In the genomic region with DNA sequence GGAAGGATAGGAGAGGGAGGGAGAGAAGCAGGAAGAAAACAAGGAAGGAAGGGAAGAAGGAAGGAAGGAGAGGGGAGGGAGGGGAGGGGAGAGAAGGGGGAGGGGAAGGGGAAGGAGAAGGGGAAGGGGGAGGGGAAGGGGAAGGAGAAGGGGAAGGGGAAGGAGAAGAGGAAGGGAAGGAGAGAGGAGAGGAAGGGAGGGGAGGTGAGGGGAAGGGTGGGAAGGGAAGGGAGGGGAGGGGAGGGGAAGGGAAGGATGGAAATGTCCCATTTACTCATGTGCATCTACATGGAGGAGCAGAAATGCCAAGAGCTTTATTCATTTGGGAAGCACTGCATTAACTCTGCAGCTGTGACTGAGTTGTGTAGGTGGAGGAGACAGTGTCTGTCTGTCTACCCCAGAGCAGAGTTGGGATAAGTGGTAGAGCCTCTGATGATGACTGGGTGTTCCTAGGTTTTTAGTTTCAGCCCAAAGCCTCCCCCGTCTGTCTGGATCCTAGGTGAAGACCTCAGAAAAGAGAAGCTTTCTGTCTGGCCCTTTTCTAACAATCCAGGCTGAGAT, we compare ENCODE assay signal across 17 cellular contexts.
DNase-seq lines count a peak whose midpoint lies in the region; ATAC-seq and TF ChIP-seq lines count a peak whose summit lies in the region.
"Had no signal": no experiment of that assay in that cellular context is flagged by ENCODE, and none has a peak within 500 bp of the region (broad histone marks: within the 10 kb centered on the region; RNA-seq: fewer than 3 reads in every experiment).

No MANE protein-coding gene starts in this region.

- H2BK5ac ChIP-seq in H9 (ENCODE audit: insufficient read length, low read length), result no peak overlapping the region

- no peak overlapping the region for H3K4me3 ChIP-seq in adipocyte (ENCODE audit: low read length)
- no peak overlapping the region for H3K4me3 ChIP-seq in left lung
- no peak overlapping the region for H3K4me3 ChIP-seq in smooth muscle cell
- H3K4me3 ChIP-seq: BLaER1, HAP-1, left ventricle myocardium inferior, thyroid gland had no signal

- no peak overlapping the region for H3K56ac ChIP-seq in H9 (ENCODE audit: insufficient read length, low read depth, low read length)

- no peak overlapping the region for H3K23ac ChIP-seq in H9 (ENCODE audit: insufficient read length, low read depth, low read length)

- H4K8ac ChIP-seq in H9 (replicated peaks; ENCODE audit: insufficient read length, low read depth, low read length), result no peak overlapping the region

- H3K4me1 ChIP-seq in adipocyte (ENCODE audit: control insufficient read depth, insufficient read depth, low read length), result peaks cover 59% of the 10 kb centered on the region
- H3K4me1 ChIP-seq in left lung, result peaks cover 6 to 11% of the 10 kb centered on the region in 2 donors
- H3K4me1 ChIP-seq in smooth muscle cell (ENCODE audit: low read depth), result peaks cover 11% of the 10 kb centered on the region
- no peaks in the 10 kb centered on the region for H3K4me1 ChIP-seq in H9 (ENCODE audit: insufficient read depth, low read length)
- H3K4me1 ChIP-seq: HAP-1 had no signal

- H3K79me2 ChIP-seq in smooth muscle cell (ENCODE audit: low read depth) (peaks cover 4% of the 10 kb centered on the region), H9 (ENCODE audit: insufficient read depth, low read length) (no peaks in the 10 kb centered on the region)

- H3K9me3 ChIP-seq in adipocyte (ENCODE audit: control insufficient read depth, low read length) (no peaks in the 10 kb centered on the region), left lung (no peaks in the 10 kb centered on the region), smooth muscle cell (replicated peaks; ENCODE audit: low read depth) (no peaks in the 10 kb centered on the region), H9 (ENCODE audit: control insufficient read depth, low read depth, low read length) (no peaks in the 10 kb centered on the region)
- H3K9me3 ChIP-seq: HAP-1, left ventricle myocardium inferior, thyroid gland had no signal

- H3K4me2 ChIP-seq in smooth muscle cell, result peak overlapping the region; percentile 16
- H3K4me2 ChIP-seq in H9 (ENCODE audit: insufficient read depth, insufficient read length, low read length), result no peak overlapping the region

- H3K27ac Mint-ChIP-seq in H9, result no peak overlapping the region
- H3K27ac Mint-ChIP-seq: naive B cell; T-helper 1 cell treated with Interleukin-12 subunit alpha and Interleukin-12 subunit beta and Interleukin-4 antibody, amounts not matched to agents 30 μg/mL and 1 μg/mL, for 36 hours had no signal

- peaks cover 2% of the 10 kb centered on the region; the same call in 1 of the 2 replicates for H3K27me3 Mint-ChIP-seq in H9 (ENCODE audit: low read depth)

- no peak overlapping the region for H3K14ac ChIP-seq in H9 (ENCODE audit: insufficient read depth, low read length)

- H3K4ac ChIP-seq in H9 (ENCODE audit: low read depth, low read length), result no peak overlapping the region

- H3K27ac ChIP-seq in left lung (peak overlapping the region; percentile 41 to 76), smooth muscle cell (ENCODE audit: low read depth) (peak overlapping the region; percentile 96), H9 (ENCODE audit: insufficient read length, low read depth, low read length) (no peak overlapping the region)
- H3K27ac ChIP-seq: BLaER1, left ventricle myocardium inferior, thyroid gland had no signal

- no peak overlapping the region for H2AFZ ChIP-seq in smooth muscle cell (ENCODE audit: low read depth)
- H2AFZ ChIP-seq in H9 (ENCODE audit: low read length), result no peak overlapping the region

- H3K36me3 ChIP-seq in adipocyte (ENCODE audit: control insufficient read depth, insufficient read depth, low read length, severe bottlenecking) (no peaks in the 10 kb centered on the region), left lung (no peaks in the 10 kb centered on the region), smooth muscle cell (ENCODE audit: low read depth) (no peaks in the 10 kb centered on the region)
- H3K36me3 ChIP-seq: BLaER1, HAP-1, left ventricle myocardium inferior, thyroid gland had no signal

- no peak overlapping the region for H4K91ac ChIP-seq in H9 (ENCODE audit: insufficient read length, low read depth, low read length)

- peaks cover 0 to 7% of the 10 kb centered on the region in 2 experiments; a peak in 2 of 4 replicates for H3K4me1 Mint-ChIP-seq in H9
- H3K4me1 Mint-ChIP-seq: naive B cell had no signal

- WGBS in smooth muscle cell (ENCODE audit: low lambda C conversion rate), result 0% methylated on average over 1 of the region's 1 CpG
- no CpG with 5 or more reads among the region's 1 CpG for WGBS in H9 (ENCODE audit: extremely low coverage, insufficient read length, low lambda C conversion rate)

- peaks cover 32% of the 10 kb centered on the region for H3F3A ChIP-seq in smooth muscle cell (ENCODE audit: low read depth)

- H4K5ac ChIP-seq in H9 (ENCODE audit: insufficient read length, low read depth, low read length), result no peak overlapping the region

- H2BK20ac ChIP-seq in H9 (ENCODE audit: low read depth, low read length, poor library complexity, severe bottlenecking), result no peak overlapping the region

- H2AK5ac ChIP-seq in H9 (ENCODE audit: insufficient read length, low read length), result no peak overlapping the region

- no peak overlapping the region for H3K4me3 Mint-ChIP-seq in H9
- H3K4me3 Mint-ChIP-seq: naive B cell; T-helper 1 cell treated with Interleukin-12 subunit alpha and Interleukin-12 subunit beta and Interleukin-4 antibody, amounts not matched to agents 30 μg/mL and 1 μg/mL, for 36 hours had no signal

- H3K23me2 ChIP-seq in H9 (ENCODE audit: insufficient read length, low read depth, low read length, poor library complexity, severe bottlenecking), result no peaks in the 10 kb centered on the region

- H3T11ph ChIP-seq in H9 (ENCODE audit: low read length), result no peak overlapping the region

- DNase-seq in GM03348 (ENCODE audit: low spot score) (peak; percentile 36), adipocyte (ENCODE audit: low read depth) (peak; percentile 52), left lung (no peak), smooth muscle cell (lab: John Stamatoyannopoulos, UW; ENCODE audit: unreplicated experiment) (no peak), left lobe of liver (ENCODE audit: low spot score) (no peak), H9 (no peak)
- DNase-seq: left ventricle myocardium inferior; naive B cell; NCI-H446; stimulated activated CD4-positive, alpha-beta T cell treated with anti-CD3 and anti-CD28 coated beads, Interleukin-12 subunit alpha, Interleukin-12 subunit beta, amount 100 ng/mL, for 4 hours; thyroid gland had no signal

- H3K27me3 ChIP-seq in adipocyte (replicated peaks; ENCODE audit: control insufficient read depth, insufficient read depth, low read length) (no peaks in the 10 kb centered on the region), left lung (peaks cover 0 to 22% of the 10 kb centered on the region in 2 donors), smooth muscle cell (ENCODE audit: low read depth) (no peaks in the 10 kb centered on the region), H9 (ENCODE audit: insufficient read depth, low read length) (no peaks in the 10 kb centered on the region)
- H3K27me3 ChIP-seq: BLaER1, thyroid gland had no signal

- TF ChIP-seq CTCF in left lung (IDR thresholded peaks at IDR 0.05) (no peak), smooth muscle cell (IDR thresholded peaks at IDR 0.05; ENCODE audit: borderline replicate concordance, insufficient read depth, poor library complexity, severe bottlenecking) (no peak), H9 (conservative IDR thresholded peaks at IDR 0.05) (no peak)

- intact Hi-C loops in left lung (cut with DNase I), result no loop called here

- no peak overlapping the region for H2BK15ac ChIP-seq in H9 (ENCODE audit: low read depth, low read length)

- H4K20me1 ChIP-seq in smooth muscle cell (ENCODE audit: low read depth) (no peaks in the 10 kb centered on the region), H9 (ENCODE audit: control insufficient read depth, insufficient read depth, insufficient read length) (no peaks in the 10 kb centered on the region)
- H4K20me1 ChIP-seq: BLaER1 had no signal

- no peak overlapping the region for H2BK12ac ChIP-seq in H9 (ENCODE audit: insufficient read length, low read depth, low read length)

- H3K18ac ChIP-seq in H9 (ENCODE audit: insufficient read length, low read depth, low read length), result no peak overlapping the region

- H2BK120ac ChIP-seq in H9 (ENCODE audit: low read depth, low read length, poor library complexity, severe bottlenecking), result no peak overlapping the region

- no peaks in the 10 kb centered on the region for H3K36me3 Mint-ChIP-seq in H9 (ENCODE audit: insufficient read depth in 1 of 3, low read depth in 3 of 3)
- H3K36me3 Mint-ChIP-seq: naive B cell had no signal

- H3K79me1 ChIP-seq in H9 (ENCODE audit: insufficient read depth, low read depth, low read length, poor library complexity, severe bottlenecking), result no peaks in the 10 kb centered on the region

- ATAC-seq in left lung (peak; percentile 12), left lobe of liver (no peak), HG03135 (IDR thresholded peaks at IDR 0.05; ENCODE audit: unreplicated experiment) (no peak), GM19035 (IDR thresholded peaks at IDR 0.05; ENCODE audit: unreplicated experiment) (no peak)
- ATAC-seq: Right ventricle myocardium inferior had no signal

- H3K9ac ChIP-seq in adipocyte (ENCODE audit: low read length) (peak overlapping the region; percentile 73), smooth muscle cell (ENCODE audit: low read depth) (peak overlapping the region; percentile 61), H9 (ENCODE audit: extremely low read depth, insufficient read length, low read length) (no peak overlapping the region)
- H3K9ac ChIP-seq: BLaER1 had no signal

- H3K9me3 Mint-ChIP-seq in H9, result peaks cover 0 to 2% of the 10 kb centered on the region in 2 experiments; a peak in 2 of 5 replicates

Comparison
In these comparisons a context has a peak if more than half of its experiments do, and no peak if none do; other contexts are left out.
1. DNase-seq: peak in GM03348 (single experiment) and adipocyte (single experiment); none in left lung (0 of 2), smooth muscle cell (single experiment), left lobe of liver (single experiment) and H9 (single experiment).